23 cellular contexts compared by ENCODE assay signal in genomic region chr16:62137991-62138390, GRCh38.
"Had no signal": no experiment of that assay in that cellular context is flagged by ENCODE, and none has a peak within 500 bp of the region (broad histone marks: within the 10 kb centered on the region; RNA-seq: fewer than 3 reads in every experiment).

No MANE protein-coding gene starts in this region.

- DNase-seq: naive B cell; naive thymus-derived CD8-positive, alpha-beta T cell; nephron progenitor cell; nucleus accumbens; pancreas; posterior cingulate gyrus; psoas muscle; right cardiac atrium; right lobe of liver; spleen; stimulated activated CD4-positive, alpha-beta T cell treated with anti-CD3 and anti-CD28 coated beads, Interleukin-12 subunit alpha, Interleukin-12 subunit beta, amount 100 ng/mL, for 4 hours; stimulated activated CD4-positive, alpha-beta T cell treated with anti-CD3 and anti-CD28 coated beads, Interleukin-1b, Interleukin-23, amount 100 ng/mL, for 48 hours; stimulated activated CD4-positive, alpha-beta T cell treated with anti-CD3 and anti-CD28 coated beads, Interleukin-4, amount 100 ng/mL, for 1 hour; stimulated activated CD4-positive, alpha-beta T cell treated with anti-CD3 and anti-CD28 coated beads, Interleukin-4, amount 100 ng/mL, for 4 hours; stimulated activated CD8-positive, alpha-beta memory T cell treated with anti-CD3 and anti-CD28 coated beads, Interleukin-4, amount 100 ng/mL, for 48 hours; stimulated activated naive CD4-positive, alpha-beta T cell treated with Interleukin-2 at 50 U/mL for 16 hours; stomach; substantia nigra; thyroid gland; upper lobe of right lung; uterus had no signal

- ATAC-seq: naive thymus-derived CD8-positive, alpha-beta T cell; natural killer cell treated with Interleukin-12 subunit alpha and Interleukin-12 subunit beta and Interleukin-15 and Interleukin-18, amount 100 ng/mL, for 72 hours; pancreas; psoas muscle; right cardiac atrium; right lobe of liver; stimulated activated memory B cell treated with anti-CD40 and anti-IgM and Interleukin-4, amounts not matched to agents 10 μg/mL and 1 μg/mL and 100 μg/mL, for 72 hours; upper lobe of right lung had no signal
